ENCODE assay signal across 1 cellular context in genomic region chr13:112586334-112586733, GRCh38.
TF ChIP-seq lines count a peak whose summit lies in the region.

No MANE protein-coding gene starts in this region.

TF ChIP-seq in HepG2, 621 proteins besides CTCF, POLR2A, EP300 and RAD21 (continued from another document):
- no peak for TF ChIP-seq ZNF670 (CRISPR knock-in tag; IDR thresholded peaks at IDR 0.05; ENCODE audit: borderline replicate concordance)
- no peak for TF ChIP-seq ZNF33A (CRISPR knock-in tag; IDR thresholded peaks at IDR 0.05; ENCODE audit: borderline replicate concordance)
- no peak for TF ChIP-seq TCF7 (IDR thresholded peaks at IDR 0.05; ENCODE audit: low read depth)
- no peak for TF ChIP-seq BCLAF1 (IDR thresholded peaks at IDR 0.05)
- TF ChIP-seq ZNF607 (CRISPR knock-in tag; IDR thresholded peaks at IDR 0.05; ENCODE audit: borderline replicate concordance): no peak
- TF ChIP-seq NCOA1 (CRISPR knock-in tag; IDR thresholded peaks at IDR 0.05): no peak
- no peak for TF ChIP-seq ZNF710 (CRISPR knock-in tag; IDR thresholded peaks at IDR 0.05; ENCODE audit: borderline replicate concordance)
- no peak for TF ChIP-seq ARID2 (CRISPR knock-in tag; IDR thresholded peaks at IDR 0.05; ENCODE audit: borderline replicate concordance)
- no peak for TF ChIP-seq WIZ (CRISPR knock-in tag; IDR thresholded peaks at IDR 0.05)
- TF ChIP-seq GRHL1 (CRISPR knock-in tag; conservative IDR thresholded peaks at IDR 0.05): no peak
- TF ChIP-seq NR0B2 (CRISPR knock-in tag; IDR thresholded peaks at IDR 0.05): no peak
